In the genomic region with DNA sequence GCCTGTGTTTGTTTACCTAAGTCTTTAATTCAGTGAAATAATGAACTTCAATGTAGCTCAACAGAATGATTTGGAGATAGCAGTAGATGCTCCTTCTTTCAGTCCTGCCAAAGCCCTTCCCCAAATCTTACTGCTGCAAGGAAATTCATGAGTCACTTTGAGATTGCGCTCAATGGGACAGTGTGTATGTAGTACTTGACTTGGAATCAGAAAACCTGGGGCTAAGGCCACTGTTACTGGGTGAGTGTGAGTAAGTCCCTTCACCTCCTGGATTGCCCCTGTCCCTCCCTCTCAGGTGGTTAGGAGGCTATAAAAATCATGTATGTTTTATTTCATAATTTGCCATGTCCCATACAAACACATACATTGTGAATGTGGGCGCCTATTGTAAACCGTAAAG, we compare ENCODE assay signal across 22 cellular contexts. TPM values are rescaled to one million over a fixed set of nuclear protein-coding genes. Genes with fewer than 3 reads are reported as not detected.
DNase-seq lines count a peak whose midpoint lies in the region; ATAC-seq and TF ChIP-seq lines count a peak whose summit lies in the region.
"Had no signal": no experiment of that assay in that cellular context is flagged by ENCODE, and none has a peak within 500 bp of the region (broad histone marks: within the 10 kb centered on the region; RNA-seq: fewer than 3 reads in every experiment).

No MANE protein-coding gene starts in this region.

- CTCF ChIA-PET in WTC11 (lab: Charles Lee): no interaction called here

- no peaks in the 10 kb centered on the region for H3K27me3 ChIP-seq in foreskin keratinocyte
- H3K27me3 ChIP-seq: BLaER1 treated with 17β-estradiol and CSF1 and Interleukin-3, amounts not matched to agents 10 nM and 100 nM; MG63 had no signal

- no peaks in the 10 kb centered on the region for H3K27me3 Mint-ChIP-seq in WTC11 (ENCODE audit: low read depth)

- no peaks in the 10 kb centered on the region for H3K4me1 ChIP-seq in foreskin keratinocyte
- H3K4me1 ChIP-seq: BLaER1 treated with 17β-estradiol and CSF1 and Interleukin-3, amounts not matched to agents 10 nM and 100 nM had no signal

- peaks cover 9% of the 10 kb centered on the region for H3K9me3 Mint-ChIP-seq in WTC11

- peak; percentile 60 for DNase-seq in NCI-H510A treated with DMSO at 0.1 percent for 48 hours (lab: John Stamatoyannopoulos, UW)
- no peak for DNase-seq in NCI-H510A (lab: John Stamatoyannopoulos, UW)
- DNase-seq in WTC11 (ENCODE audit: low spot score): no peak
- no peak for DNase-seq in foreskin keratinocyte
- DNase-seq in AG08396 (ENCODE audit: low spot score): no peak
- DNase-seq: AML-193; CD4-positive, alpha-beta T cell; GM23248; IMR-90; KG1; MG63; NCI-H1694; T-helper 1 cell had no signal

- ATAC-seq in WTC11: peak; percentile 51
- peak; percentile 3 for ATAC-seq in foreskin keratinocyte
- no peak for ATAC-seq in GM18517 (IDR thresholded peaks at IDR 0.05; ENCODE audit: unreplicated experiment)
- ATAC-seq in HG03520 (IDR thresholded peaks at IDR 0.05; ENCODE audit: unreplicated experiment): no peak
- ATAC-seq: HCT116, Panc1 had no signal

- TF ChIP-seq CTCF in WTC11 (IDR thresholded peaks at IDR 0.05) (no peak), foreskin keratinocyte (conservative IDR thresholded peaks at IDR 0.05) (no peak)

- H3K4me1 Mint-ChIP-seq in WTC11: peaks cover 63% of the 10 kb centered on the region

- no peak overlapping the region for H3K27ac ChIP-seq in foreskin keratinocyte
- peak overlapping the region; percentile 33 for H3K27ac ChIP-seq in temporal lobe (ENCODE audit: low read depth, low read length)
- H3K27ac ChIP-seq: BLaER1 treated with 17β-estradiol and CSF1 and Interleukin-3, amounts not matched to agents 10 nM and 100 nM; GM23248; RWPE1 had no signal

- no peaks in the 10 kb centered on the region for H3K36me3 Mint-ChIP-seq in WTC11

- H3K4me3 Mint-ChIP-seq in WTC11: peak overlapping the region; percentile 16; the same call in 1 of the 2 replicates
- H3K4me3 Mint-ChIP-seq: CD4-positive, alpha-beta T cell had no signal

- POLR2A ChIA-PET in WTC11 (lab: Charles Lee): no interaction called here

- H3K27ac Mint-ChIP-seq in WTC11: peak overlapping the region; percentile 75
- H3K27ac Mint-ChIP-seq: CD4-positive, alpha-beta T cell had no signal

TF ChIP-seq in WTC11, 78 proteins besides CTCF, POLR2A, EP300 and RAD21:
- TF ChIP-seq TP53 (CRISPR knock-in tag; IDR thresholded peaks at IDR 0.05) (no peak), ZNF232 (CRISPR knock-in tag; IDR thresholded peaks at IDR 0.05) (no peak), ZNF317 (CRISPR knock-in tag; IDR thresholded peaks at IDR 0.05; ENCODE audit: borderline replicate concordance, low read depth) (no peak), FOXK1 (CRISPR knock-in tag; IDR thresholded peaks at IDR 0.05) (no peak), CREB1 (CRISPR knock-in tag; IDR thresholded peaks at IDR 0.05) (no peak), ZBTB21 (CRISPR knock-in tag; IDR thresholded peaks at IDR 0.05; ENCODE audit: borderline replicate concordance) (no peak), NFYB (CRISPR knock-in tag; conservative IDR thresholded peaks at IDR 0.05; ENCODE audit: low read depth) (no peak), ESRRA (CRISPR knock-in tag; IDR thresholded peaks at IDR 0.05; ENCODE audit: borderline replicate concordance) (no peak), GRHL2 (CRISPR knock-in tag; IDR thresholded peaks at IDR 0.05; ENCODE audit: insufficient replicate concordance, severe bottlenecking) (no peak), HMGA2 (CRISPR knock-in tag; IDR thresholded peaks at IDR 0.05) (no peak), ELF4 (CRISPR knock-in tag; IDR thresholded peaks at IDR 0.05; ENCODE audit: low read depth) (no peak), PRRX2 (CRISPR knock-in tag; IDR thresholded peaks at IDR 0.05) (no peak), OVOL2 (CRISPR knock-in tag; IDR thresholded peaks at IDR 0.05; ENCODE audit: borderline replicate concordance) (no peak), CBFB (CRISPR knock-in tag; IDR thresholded peaks at IDR 0.05; ENCODE audit: low read depth) (no peak)
- TF ChIP-seq, protein P1, sequence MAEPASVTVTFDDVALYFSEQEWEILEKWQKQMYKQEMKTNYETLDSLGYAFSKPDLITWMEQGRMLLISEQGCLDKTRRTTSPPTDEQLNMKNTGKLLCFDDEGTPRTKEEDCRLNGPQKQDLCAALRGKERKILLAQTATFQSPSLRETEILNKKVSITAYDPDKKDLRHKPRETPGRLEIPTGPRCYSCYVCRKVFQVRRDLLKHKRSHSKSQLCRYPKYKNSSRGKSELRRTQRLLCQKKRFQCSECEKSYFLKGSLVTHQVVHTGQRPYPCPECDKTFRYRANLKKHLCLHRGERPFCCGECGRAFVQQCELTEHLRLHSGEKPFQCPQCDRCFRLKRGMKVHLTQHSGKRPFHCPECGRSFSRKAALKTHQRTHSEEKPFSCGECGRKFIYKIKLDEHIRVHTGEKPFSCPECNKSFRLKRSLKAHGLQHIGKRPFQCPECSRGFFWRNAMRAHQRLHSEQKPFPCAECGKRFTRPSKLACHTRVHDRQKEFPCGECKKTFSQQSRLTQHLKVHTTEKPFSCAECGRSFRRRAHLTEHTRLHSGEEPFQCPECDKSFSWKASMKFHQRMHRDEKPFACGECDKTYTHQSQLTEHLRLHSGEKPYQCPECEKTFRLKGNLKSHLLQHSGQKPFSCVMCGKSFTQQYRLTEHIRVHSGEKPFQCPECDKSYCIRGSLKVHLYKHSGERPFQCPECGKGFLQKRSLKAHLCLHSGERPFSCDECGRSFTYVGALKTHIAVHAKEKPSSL (CRISPR knock-in tag; conservative IDR thresholded peaks at IDR 0.05): no peak
- TF ChIP-seq, protein P2, sequence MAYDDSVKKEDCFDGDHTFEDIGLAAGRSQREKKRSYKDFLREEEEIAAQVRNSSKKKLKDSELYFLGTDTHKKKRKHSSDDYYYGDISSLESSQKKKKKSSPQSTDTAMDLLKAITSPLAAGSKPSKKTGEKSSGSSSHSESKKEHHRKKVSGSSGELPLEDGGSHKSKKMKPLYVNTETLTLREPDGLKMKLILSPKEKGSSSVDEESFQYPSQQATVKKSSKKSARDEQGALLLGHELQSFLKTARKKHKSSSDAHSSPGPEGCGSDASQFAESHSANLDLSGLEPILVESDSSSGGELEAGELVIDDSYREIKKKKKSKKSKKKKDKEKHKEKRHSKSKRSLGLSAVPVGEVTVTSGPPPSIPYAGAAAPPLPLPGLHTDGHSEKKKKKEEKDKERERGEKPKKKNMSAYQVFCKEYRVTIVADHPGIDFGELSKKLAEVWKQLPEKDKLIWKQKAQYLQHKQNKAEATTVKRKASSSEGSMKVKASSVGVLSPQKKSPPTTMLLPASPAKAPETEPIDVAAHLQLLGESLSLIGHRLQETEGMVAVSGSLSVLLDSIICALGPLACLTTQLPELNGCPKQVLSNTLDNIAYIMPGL (CRISPR knock-in tag; IDR thresholded peaks at IDR 0.05): no peak
- TF ChIP-seq, protein P3, sequence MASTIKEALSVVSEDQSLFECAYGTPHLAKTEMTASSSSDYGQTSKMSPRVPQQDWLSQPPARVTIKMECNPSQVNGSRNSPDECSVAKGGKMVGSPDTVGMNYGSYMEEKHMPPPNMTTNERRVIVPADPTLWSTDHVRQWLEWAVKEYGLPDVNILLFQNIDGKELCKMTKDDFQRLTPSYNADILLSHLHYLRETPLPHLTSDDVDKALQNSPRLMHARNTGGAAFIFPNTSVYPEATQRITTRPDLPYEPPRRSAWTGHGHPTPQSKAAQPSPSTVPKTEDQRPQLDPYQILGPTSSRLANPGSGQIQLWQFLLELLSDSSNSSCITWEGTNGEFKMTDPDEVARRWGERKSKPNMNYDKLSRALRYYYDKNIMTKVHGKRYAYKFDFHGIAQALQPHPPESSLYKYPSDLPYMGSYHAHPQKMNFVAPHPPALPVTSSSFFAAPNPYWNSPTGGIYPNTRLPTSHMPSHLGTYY (CRISPR knock-in tag; IDR thresholded peaks at IDR 0.05): no peak

RNA-seq across cellular contexts. Expression of a gene that starts 29.9 kb away (rescaled TPM):
- total RNA-seq in WTC11 (2021): not detected in 3 replicates
- not detected in 2 replicates for total RNA-seq in foreskin keratinocyte
- not detected in 2 replicates for polyA plus RNA-seq in foreskin keratinocyte
- total RNA-seq in temporal lobe: 0.49 TPM
- total RNA-seq: CD4-positive, alpha-beta T cell; GM23248; IMR-90; OCI-LY7 had no signal
- polyA plus RNA-seq: AG04450, GM23248, IMR-90 had no signal

Comparison
In these comparisons a context has a peak if more than half of its experiments do, and no peak if none do; other contexts are left out.
1. ATAC-seq: peak in WTC11 (single experiment) and foreskin keratinocyte (single experiment); none in GM18517 (single experiment) and HG03520 (single experiment).